ENCODE assay signal across 31 cellular contexts in genomic region chr21:40531421-40531820, GRCh38.
"Had no signal": no experiment of that assay in that cellular context is flagged by ENCODE, and none has a peak within 500 bp of the region (broad histone marks: within the 10 kb centered on the region; RNA-seq: fewer than 3 reads in every experiment).

No MANE protein-coding gene starts in this region.

- H3K27me3 Mint-ChIP-seq: activated CD8-positive, alpha-beta memory T cell treated with anti-CD3 and anti-CD28 coated beads, Interleukin-2, amount 10 ng/mL, durations not matched to agents 7 days and 5 days; activated naive CD8-positive, alpha-beta T cell; naive B cell had no signal

- H3K36me3 ChIP-seq: adrenal gland, ascending aorta, brain microvascular endothelial cell, esophagus muscularis mucosa, heart right ventricle, left ventricle myocardium inferior, pancreas, prostate gland, transverse colon, vagina had no signal

- H3K4me3 ChIP-seq: adrenal gland, ascending aorta, esophagus muscularis mucosa, heart right ventricle, left ventricle myocardium inferior, lung, pancreas, prostate gland, skin epidermis, testis, transverse colon, vagina had no signal

- FAIRE-seq: pancreas had no signal

- H3K4me1 Mint-ChIP-seq: activated CD8-positive, alpha-beta memory T cell treated with anti-CD3 and anti-CD28 coated beads, Interleukin-2, amount 10 ng/mL, durations not matched to agents 7 days and 5 days; mesothelial cell of epicardium; naive B cell had no signal

- H3K36me3 Mint-ChIP-seq: activated CD8-positive, alpha-beta memory T cell treated with anti-CD3 and anti-CD28 coated beads, Interleukin-2, amount 10 ng/mL, durations not matched to agents 7 days and 5 days; activated naive CD8-positive, alpha-beta T cell; mesothelial cell of epicardium; naive B cell had no signal

- H3K4me1 ChIP-seq: adrenal gland, ascending aorta, esophagus muscularis mucosa, heart right ventricle, left ventricle myocardium inferior, pancreas, prostate gland, testis, transverse colon, vagina had no signal

- H3K9me3 ChIP-seq: adrenal gland, pancreas, prostate gland, testis, transverse colon, vagina had no signal

- H3K27me3 ChIP-seq: adrenal gland, ascending aorta, brain microvascular endothelial cell, pancreas, testis, transverse colon, vagina had no signal

- H3K27ac ChIP-seq: adrenal gland, ascending aorta, brain microvascular endothelial cell, esophagus muscularis mucosa, heart right ventricle, left ventricle myocardium inferior, pancreas, prostate gland, skin epidermis, testis, transverse colon, vagina had no signal

- H3K4me3 Mint-ChIP-seq: activated CD8-positive, alpha-beta memory T cell treated with anti-CD3 and anti-CD28 coated beads, Interleukin-2, amount 10 ng/mL, durations not matched to agents 7 days and 5 days; activated CD8-positive, alpha-beta T cell treated with anti-CD3 and anti-CD28 coated beads, Interleukin-2, amount 10 ng/mL, durations not matched to agents 7 days and 5 days; activated naive CD8-positive, alpha-beta T cell; dendritic cell treated with granulocyte-macrophage colony-stimulating factor and Interleukin-4, amounts not matched to agents 40 ng/mL and 50 ng/mL, for 4 days; endodermal cell; mesothelial cell of epicardium; naive B cell had no signal

- DNase-seq: activated CD8-positive, alpha-beta memory T cell treated with anti-CD3 and anti-CD28 coated beads, Interleukin-2, amount 10 ng/mL, durations not matched to agents 7 days and 5 days; activated CD8-positive, alpha-beta T cell treated with anti-CD3 and anti-CD28 coated beads, Interleukin-2, amount 10 ng/mL, durations not matched to agents 7 days and 5 days; activated T-cell treated with anti-CD3 and anti-CD28 coated beads, Interleukin-2, amount 50 U/mL, for 48 hours; adrenal gland; brain microvascular endothelial cell; caudate nucleus; endodermal cell; foreskin melanocyte; heart right ventricle; left ventricle myocardium inferior; naive B cell; nucleus accumbens; pancreas; retina; stimulated activated CD4-positive, alpha-beta T cell treated with anti-CD3 and anti-CD28 coated beads, Interleukin-12 subunit alpha, Interleukin-12 subunit beta, amount 100 ng/mL, for 4 hours; stimulated activated CD4-positive, alpha-beta T cell treated with anti-CD3 and anti-CD28 coated beads, Interleukin-4, amount 100 ng/mL, for 1 hour; stimulated activated naive CD8-positive, alpha-beta T cell treated with anti-CD3 and anti-CD28 coated beads, Interleukin-15, Interleukin-2, amounts not matched to agents 100 U/mL and 50 U/mL, for 24 hours; T-helper 2 cell; testis; transverse colon had no signal

- H3K27ac Mint-ChIP-seq: activated CD8-positive, alpha-beta memory T cell treated with anti-CD3 and anti-CD28 coated beads, Interleukin-2, amount 10 ng/mL, durations not matched to agents 7 days and 5 days; activated CD8-positive, alpha-beta T cell treated with anti-CD3 and anti-CD28 coated beads, Interleukin-2, amount 10 ng/mL, durations not matched to agents 7 days and 5 days; activated naive CD8-positive, alpha-beta T cell; activated T-helper 2 cell treated with anti-CD3 and anti-CD28 coated beads, Interferon-gamma antibody, Interleukin-2, Interleukin-4, amounts not matched to agents 10 μg/mL and 5 μg/mL and 100 μg/mL, durations not matched to agents 14 hours and 24 hours and 36 hours; dendritic cell treated with granulocyte-macrophage colony-stimulating factor and Interleukin-4, amounts not matched to agents 40 ng/mL and 50 ng/mL, for 4 days; endodermal cell; mesothelial cell of epicardium; naive B cell had no signal

- ATAC-seq: activated CD8-positive, alpha-beta memory T cell treated with anti-CD3 and anti-CD28 coated beads, Interleukin-2, amount 10 ng/mL, durations not matched to agents 7 days and 5 days; activated CD8-positive, alpha-beta T cell treated with anti-CD3 and anti-CD28 coated beads, Interleukin-2, amount 10 ng/mL, durations not matched to agents 7 days and 5 days; heart right ventricle; pancreas; sciatic nerve; stimulated activated naive CD8-positive, alpha-beta T cell treated with anti-CD3 and anti-CD28 coated beads, Interleukin-15, Interleukin-2, amounts not matched to agents 100 U/mL and 50 U/mL, for 24 hours had no signal
